ENCODE assay signal across 1 cellular context in genomic region chr9:132201780-132202703, GRCh38.
A peak's percentile ranks its signal among the peaks of the same experiment; 100 is the strongest.
TF ChIP-seq lines count a peak whose summit lies in the region.

No MANE protein-coding gene starts in this region.

TF ChIP-seq in HEK293, 187 proteins besides CTCF, POLR2A, EP300 and RAD21 (continued from another document):
- TF ChIP-seq ZBTB11 (tag by site-specific recombination; conservative IDR thresholded peaks at IDR 0.05; ENCODE audit: low read depth) (no peak), GLIS2 (tag by site-specific recombination; IDR thresholded peaks at IDR 0.05) (peak; percentile 53), KLF9 (tag by site-specific recombination; IDR thresholded peaks at IDR 0.05; ENCODE audit: low read depth) (peak; percentile 76), GFI1B (tag by site-specific recombination; IDR thresholded peaks at IDR 0.05) (peak; percentile 59; the same call in 1 of the 2 replicates), ZNF785 (tag by site-specific recombination; IDR thresholded peaks at IDR 0.05) (no peak), ZIC2 (tag by site-specific recombination; IDR thresholded peaks at IDR 0.05) (peak; percentile 89), ZNF692 (tag by site-specific recombination; IDR thresholded peaks at IDR 0.05) (0 out of 2 replicates have a peak, but pooled peaks have one; percentile 25), PATZ1 (tag by site-specific recombination; IDR thresholded peaks at IDR 0.05) (0 out of 2 replicates have a peak, but pooled peaks have one; percentile 38), ZNF394 (tag by site-specific recombination; IDR thresholded peaks at IDR 0.05; ENCODE audit: borderline replicate concordance) (peak; percentile 94), ZNF776 (tag by site-specific recombination; IDR thresholded peaks at IDR 0.05; ENCODE audit: borderline replicate concordance) (no peak), BCL6B (tag by site-specific recombination; IDR thresholded peaks at IDR 0.05) (peak; percentile 90)
